In genomic region chr17:40287494-40288369, GRCh38 we compare ENCODE assay signal across 1 cellular context.
TF ChIP-seq lines count a peak whose summit lies in the region.

A gene with protein sequence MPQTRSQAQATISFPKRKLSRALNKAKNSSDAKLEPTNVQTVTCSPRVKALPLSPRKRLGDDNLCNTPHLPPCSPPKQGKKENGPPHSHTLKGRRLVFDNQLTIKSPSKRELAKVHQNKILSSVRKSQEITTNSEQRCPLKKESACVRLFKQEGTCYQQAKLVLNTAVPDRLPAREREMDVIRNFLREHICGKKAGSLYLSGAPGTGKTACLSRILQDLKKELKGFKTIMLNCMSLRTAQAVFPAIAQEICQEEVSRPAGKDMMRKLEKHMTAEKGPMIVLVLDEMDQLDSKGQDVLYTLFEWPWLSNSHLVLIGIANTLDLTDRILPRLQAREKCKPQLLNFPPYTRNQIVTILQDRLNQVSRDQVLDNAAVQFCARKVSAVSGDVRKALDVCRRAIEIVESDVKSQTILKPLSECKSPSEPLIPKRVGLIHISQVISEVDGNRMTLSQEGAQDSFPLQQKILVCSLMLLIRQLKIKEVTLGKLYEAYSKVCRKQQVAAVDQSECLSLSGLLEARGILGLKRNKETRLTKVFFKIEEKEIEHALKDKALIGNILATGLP (plus strand): TSS chr17:40287879. CDS start chr17:40289421, 1,542 bp downstream.

TF ChIP-seq in WTC11, 78 proteins besides CTCF, POLR2A, EP300 and RAD21 (continued from another document):
- TF ChIP-seq, protein P1, sequence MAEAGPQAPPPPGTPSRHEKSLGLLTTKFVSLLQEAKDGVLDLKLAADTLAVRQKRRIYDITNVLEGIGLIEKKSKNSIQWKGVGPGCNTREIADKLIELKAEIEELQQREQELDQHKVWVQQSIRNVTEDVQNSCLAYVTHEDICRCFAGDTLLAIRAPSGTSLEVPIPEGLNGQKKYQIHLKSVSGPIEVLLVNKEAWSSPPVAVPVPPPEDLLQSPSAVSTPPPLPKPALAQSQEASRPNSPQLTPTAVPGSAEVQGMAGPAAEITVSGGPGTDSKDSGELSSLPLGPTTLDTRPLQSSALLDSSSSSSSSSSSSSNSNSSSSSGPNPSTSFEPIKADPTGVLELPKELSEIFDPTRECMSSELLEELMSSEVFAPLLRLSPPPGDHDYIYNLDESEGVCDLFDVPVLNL (CRISPR knock-in tag; IDR thresholded peaks at IDR 0.05; ENCODE audit: borderline replicate concordance, low read depth): peak; percentile 89
- TF ChIP-seq, protein P2, sequence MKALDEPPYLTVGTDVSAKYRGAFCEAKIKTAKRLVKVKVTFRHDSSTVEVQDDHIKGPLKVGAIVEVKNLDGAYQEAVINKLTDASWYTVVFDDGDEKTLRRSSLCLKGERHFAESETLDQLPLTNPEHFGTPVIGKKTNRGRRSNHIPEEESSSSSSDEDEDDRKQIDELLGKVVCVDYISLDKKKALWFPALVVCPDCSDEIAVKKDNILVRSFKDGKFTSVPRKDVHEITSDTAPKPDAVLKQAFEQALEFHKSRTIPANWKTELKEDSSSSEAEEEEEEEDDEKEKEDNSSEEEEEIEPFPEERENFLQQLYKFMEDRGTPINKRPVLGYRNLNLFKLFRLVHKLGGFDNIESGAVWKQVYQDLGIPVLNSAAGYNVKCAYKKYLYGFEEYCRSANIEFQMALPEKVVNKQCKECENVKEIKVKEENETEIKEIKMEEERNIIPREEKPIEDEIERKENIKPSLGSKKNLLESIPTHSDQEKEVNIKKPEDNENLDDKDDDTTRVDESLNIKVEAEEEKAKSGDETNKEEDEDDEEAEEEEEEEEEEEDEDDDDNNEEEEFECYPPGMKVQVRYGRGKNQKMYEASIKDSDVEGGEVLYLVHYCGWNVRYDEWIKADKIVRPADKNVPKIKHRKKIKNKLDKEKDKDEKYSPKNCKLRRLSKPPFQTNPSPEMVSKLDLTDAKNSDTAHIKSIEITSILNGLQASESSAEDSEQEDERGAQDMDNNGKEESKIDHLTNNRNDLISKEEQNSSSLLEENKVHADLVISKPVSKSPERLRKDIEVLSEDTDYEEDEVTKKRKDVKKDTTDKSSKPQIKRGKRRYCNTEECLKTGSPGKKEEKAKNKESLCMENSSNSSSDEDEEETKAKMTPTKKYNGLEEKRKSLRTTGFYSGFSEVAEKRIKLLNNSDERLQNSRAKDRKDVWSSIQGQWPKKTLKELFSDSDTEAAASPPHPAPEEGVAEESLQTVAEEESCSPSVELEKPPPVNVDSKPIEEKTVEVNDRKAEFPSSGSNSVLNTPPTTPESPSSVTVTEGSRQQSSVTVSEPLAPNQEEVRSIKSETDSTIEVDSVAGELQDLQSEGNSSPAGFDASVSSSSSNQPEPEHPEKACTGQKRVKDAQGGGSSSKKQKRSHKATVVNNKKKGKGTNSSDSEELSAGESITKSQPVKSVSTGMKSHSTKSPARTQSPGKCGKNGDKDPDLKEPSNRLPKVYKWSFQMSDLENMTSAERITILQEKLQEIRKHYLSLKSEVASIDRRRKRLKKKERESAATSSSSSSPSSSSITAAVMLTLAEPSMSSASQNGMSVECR (CRISPR knock-in tag; IDR thresholded peaks at IDR 0.05; ENCODE audit: borderline replicate concordance): peak; percentile 82; the same call in 1 of the 2 replicates
- TF ChIP-seq OVOL2 (CRISPR knock-in tag; IDR thresholded peaks at IDR 0.05; ENCODE audit: borderline replicate concordance) (no peak), NFE2L1 (CRISPR knock-in tag; IDR thresholded peaks at IDR 0.05) (peak; percentile 94), FOXP1 (CRISPR knock-in tag; IDR thresholded peaks at IDR 0.05; ENCODE audit: borderline replicate concordance) (peak; percentile 82), CREB1 (CRISPR knock-in tag; IDR thresholded peaks at IDR 0.05) (peak; percentile 74; the same call in 1 of the 2 replicates), GABPB1 (CRISPR knock-in tag; IDR thresholded peaks at IDR 0.05) (peak; percentile 88), NR1H2 (CRISPR knock-in tag; IDR thresholded peaks at IDR 0.05) (no peak), TCF7 (CRISPR knock-in tag; IDR thresholded peaks at IDR 0.05; ENCODE audit: low read depth) (peak; percentile 75; the same call in 1 of the 2 replicates), SMAD3 (CRISPR knock-in tag; IDR thresholded peaks at IDR 0.05; ENCODE audit: borderline replicate concordance) (0 out of 2 replicates have a peak, but pooled peaks have one; percentile 49), NFYB (CRISPR knock-in tag; conservative IDR thresholded peaks at IDR 0.05; ENCODE audit: low read depth) (peak; percentile 86), JUN (CRISPR knock-in tag; IDR thresholded peaks at IDR 0.05) (0 out of 2 replicates have a peak, but pooled peaks have one; percentile 7), ZNF532 (CRISPR knock-in tag; IDR thresholded peaks at IDR 0.05; ENCODE audit: borderline replicate concordance) (no peak), IRF2 (CRISPR knock-in tag; IDR thresholded peaks at IDR 0.05; ENCODE audit: borderline replicate concordance, low read depth) (no peak), AFF4 (CRISPR knock-in tag; IDR thresholded peaks at IDR 0.05; ENCODE audit: borderline replicate concordance) (0 out of 2 replicates have a peak, but pooled peaks have one; percentile 33), MYBL2 (CRISPR knock-in tag; IDR thresholded peaks at IDR 0.05) (peak; percentile 70; the same call in 1 of the 2 replicates)
